8 cellular contexts compared by ENCODE assay signal in the genomic region with DNA sequence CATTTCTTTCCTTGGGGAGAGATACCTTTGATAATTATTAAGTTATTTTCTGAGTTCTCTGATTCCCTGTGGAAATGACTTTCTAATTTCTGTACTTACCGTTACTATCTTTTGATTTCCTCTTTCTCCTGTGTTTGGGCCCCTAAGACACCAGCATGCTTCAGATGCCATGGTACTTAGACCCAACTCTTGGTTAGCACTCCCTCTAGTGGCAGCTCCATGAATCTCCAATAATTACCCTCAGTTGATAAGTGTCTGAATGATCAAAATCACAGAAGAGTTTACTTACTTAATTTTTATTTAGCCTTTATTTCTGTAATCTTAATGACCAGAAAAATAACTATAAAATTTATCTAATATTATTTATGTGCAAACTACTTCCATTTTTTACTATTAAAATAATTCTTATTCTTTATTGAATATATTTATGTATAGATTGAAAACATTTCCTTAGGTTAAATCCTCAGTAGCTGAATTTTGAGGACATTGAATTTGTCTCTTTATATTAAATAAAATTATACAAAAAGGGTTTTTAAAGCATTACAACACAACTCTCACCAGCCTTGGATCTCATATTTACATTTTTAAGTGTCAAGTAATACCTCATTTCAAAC.
DNase-seq lines count a peak whose midpoint lies in the region; ATAC-seq and TF ChIP-seq lines count a peak whose summit lies in the region.

No MANE protein-coding gene starts in this region.

- DNase-seq in COLO668 (lab: John Stamatoyannopoulos, UW; ENCODE audit: unreplicated experiment), result peak; percentile 54
- peak; percentile 10 for DNase-seq in NCI-H2081 treated with DMSO at 0.1 percent for 48 hours (lab: John Stamatoyannopoulos, UW)
- DNase-seq in germinal center (ENCODE audit: low spot score), result peak; percentile 47
- peak; percentile 61 for DNase-seq in renal cortical epithelial cell (ENCODE audit: low read depth)

- TF ChIP-seq CTCF in WI38 (IDR thresholded peaks at IDR 0.05; ENCODE audit: low read depth, low read length), result peak; percentile 76

- ATAC-seq in GM18519 (IDR thresholded peaks at IDR 0.05; ENCODE audit: low FRiP score, unreplicated experiment), result peak; percentile 95
- peak; percentile 94 for ATAC-seq in HG02943 (IDR thresholded peaks at IDR 0.05; ENCODE audit: low read depth, unreplicated experiment)
- no peak for ATAC-seq in GM21717 (IDR thresholded peaks at IDR 0.05; ENCODE audit: unreplicated experiment)

- H3K4me3 ChIP-seq in WI38 (ENCODE audit: low read depth, low read length), result no peak overlapping the region

Comparison
In these comparisons a context has a peak if more than half of its experiments do, and no peak if none do; other contexts are left out.
1. DNase-seq: peak in every context shown above with its lines; median percentile 61 in renal cortical epithelial cell; 54 in COLO668; 47 in germinal center; 10 in NCI-H2081 treated with DMSO at 0.1 percent for 48 hours.